Comparison of ENCODE assay signal across 19 cellular contexts in the genomic region with DNA sequence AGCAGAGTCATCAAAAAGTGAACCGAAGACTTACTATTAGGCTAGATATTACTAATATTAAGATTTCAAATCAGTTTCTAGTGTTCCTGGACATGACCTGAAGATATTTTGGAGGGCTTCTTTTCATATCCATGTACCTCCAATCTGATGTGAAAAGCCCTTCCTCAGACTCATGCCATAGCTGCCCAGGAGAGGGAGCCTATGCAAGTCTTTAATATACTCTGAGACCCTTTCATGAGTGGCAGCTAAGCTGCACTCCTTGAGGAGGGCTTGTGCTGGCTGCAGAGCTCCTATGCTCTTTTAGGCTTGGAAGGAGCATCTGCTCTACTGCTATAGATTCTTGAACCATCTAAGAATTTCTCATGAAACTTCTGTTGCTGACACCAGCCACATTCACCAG.
"Had no signal": no experiment of that assay in that cellular context is flagged by ENCODE, and none has a peak within 500 bp of the region (broad histone marks: within the 10 kb centered on the region; RNA-seq: fewer than 3 reads in every experiment).

No MANE protein-coding gene starts in this region.

- H3K9me3 ChIP-seq: body of pancreas, uterus had no signal

- H3K27ac Mint-ChIP-seq: activated CD4-positive, alpha-beta memory T cell treated with anti-CD3 and anti-CD28 coated beads, Interleukin-2, amount 10 ng/mL, durations not matched to agents 7 days and 5 days; activated CD8-positive, alpha-beta memory T cell treated with anti-CD3 and anti-CD28 coated beads, Interleukin-2, amount 10 ng/mL, durations not matched to agents 7 days and 5 days; activated T-helper 2 cell treated with anti-CD3 and anti-CD28 coated beads, Interferon-gamma antibody, Interleukin-2, Interleukin-4, amounts not matched to agents 10 μg/mL and 5 μg/mL and 100 μg/mL, durations not matched to agents 14 hours and 24 hours and 36 hours; effector memory CD8-positive, alpha-beta T cell; nephron; stimulated activated naive B cell treated with anti-CD40 and anti-IgM and Interleukin-4, amounts not matched to agents 10 μg/mL and 1 μg/mL and 100 μg/mL, for 72 hours had no signal

- H3K4me1 Mint-ChIP-seq: activated CD4-positive, alpha-beta memory T cell treated with anti-CD3 and anti-CD28 coated beads, Interleukin-2, amount 10 ng/mL, durations not matched to agents 7 days and 5 days; activated CD8-positive, alpha-beta memory T cell treated with anti-CD3 and anti-CD28 coated beads, Interleukin-2, amount 10 ng/mL, durations not matched to agents 7 days and 5 days; nephron; stimulated activated naive B cell treated with anti-CD40 and anti-IgM and Interleukin-4, amounts not matched to agents 10 μg/mL and 1 μg/mL and 100 μg/mL, for 72 hours had no signal

- H3K79me2 ChIP-seq: hepatocyte had no signal

- H3K36me3 Mint-ChIP-seq: activated CD8-positive, alpha-beta memory T cell treated with anti-CD3 and anti-CD28 coated beads, Interleukin-2, amount 10 ng/mL, durations not matched to agents 7 days and 5 days; stimulated activated naive B cell treated with anti-CD40 and anti-IgM and Interleukin-4, amounts not matched to agents 10 μg/mL and 1 μg/mL and 100 μg/mL, for 72 hours had no signal

- H2AFZ ChIP-seq: hepatocyte had no signal

- H3K4me1 ChIP-seq: body of pancreas, uterus had no signal

- DNase-seq: activated CD4-positive, alpha-beta memory T cell treated with anti-CD3 and anti-CD28 coated beads, Interleukin-2, amount 10 ng/mL, durations not matched to agents 7 days and 5 days; activated CD4-positive, alpha-beta T cell treated with anti-CD3 and anti-CD28 coated beads for 48 hours; activated CD4-positive, CD25-positive, alpha-beta regulatory T cell; activated CD8-positive, alpha-beta memory T cell treated with anti-CD3 and anti-CD28 coated beads, Interleukin-2, amount 10 ng/mL, durations not matched to agents 7 days and 5 days; activated naive CD4-positive, alpha-beta T cell treated with Interleukin-2 at 50 U/mL for 16 hours; body of pancreas; caudate nucleus; effector memory CD8-positive, alpha-beta T cell; foreskin fibroblast; midbrain; retina; stimulated activated naive B cell treated with anti-CD40 and anti-IgM and Interleukin-4, amounts not matched to agents 10 μg/mL and 1 μg/mL and 100 μg/mL, for 72 hours; T-helper 2 cell; uterus had no signal

- H3K27ac ChIP-seq: body of pancreas, epithelial cell of prostate, hepatocyte, uterus had no signal

- H3K4me2 ChIP-seq: hepatocyte had no signal

- H3K27me3 ChIP-seq: body of pancreas, hepatocyte, uterus had no signal

- H3K4me3 ChIP-seq: body of pancreas, hepatocyte, lung, uterus had no signal

- H3K27me3 Mint-ChIP-seq: activated CD4-positive, alpha-beta memory T cell treated with anti-CD3 and anti-CD28 coated beads, Interleukin-2, amount 10 ng/mL, durations not matched to agents 7 days and 5 days; activated CD8-positive, alpha-beta memory T cell treated with anti-CD3 and anti-CD28 coated beads, Interleukin-2, amount 10 ng/mL, durations not matched to agents 7 days and 5 days; effector memory CD8-positive, alpha-beta T cell; stimulated activated naive B cell treated with anti-CD40 and anti-IgM and Interleukin-4, amounts not matched to agents 10 μg/mL and 1 μg/mL and 100 μg/mL, for 72 hours had no signal

- ATAC-seq: activated CD8-positive, alpha-beta memory T cell treated with anti-CD3 and anti-CD28 coated beads, Interleukin-2, amount 10 ng/mL, durations not matched to agents 7 days and 5 days; body of pancreas; effector memory CD8-positive, alpha-beta T cell; stimulated activated naive B cell treated with anti-CD40 and anti-IgM and Interleukin-4, amounts not matched to agents 10 μg/mL and 1 μg/mL and 100 μg/mL, for 72 hours had no signal

- H3K9me3 Mint-ChIP-seq: nephron had no signal

- H3K36me3 ChIP-seq: uterus had no signal

- H3K4me3 Mint-ChIP-seq: activated CD4-positive, alpha-beta memory T cell treated with anti-CD3 and anti-CD28 coated beads, Interleukin-2, amount 10 ng/mL, durations not matched to agents 7 days and 5 days; activated CD8-positive, alpha-beta memory T cell treated with anti-CD3 and anti-CD28 coated beads, Interleukin-2, amount 10 ng/mL, durations not matched to agents 7 days and 5 days; effector memory CD8-positive, alpha-beta T cell; nephron; stimulated activated naive B cell treated with anti-CD40 and anti-IgM and Interleukin-4, amounts not matched to agents 10 μg/mL and 1 μg/mL and 100 μg/mL, for 72 hours had no signal
